Comparison of ENCODE assay signal across 10 cellular contexts in the genomic region with DNA sequence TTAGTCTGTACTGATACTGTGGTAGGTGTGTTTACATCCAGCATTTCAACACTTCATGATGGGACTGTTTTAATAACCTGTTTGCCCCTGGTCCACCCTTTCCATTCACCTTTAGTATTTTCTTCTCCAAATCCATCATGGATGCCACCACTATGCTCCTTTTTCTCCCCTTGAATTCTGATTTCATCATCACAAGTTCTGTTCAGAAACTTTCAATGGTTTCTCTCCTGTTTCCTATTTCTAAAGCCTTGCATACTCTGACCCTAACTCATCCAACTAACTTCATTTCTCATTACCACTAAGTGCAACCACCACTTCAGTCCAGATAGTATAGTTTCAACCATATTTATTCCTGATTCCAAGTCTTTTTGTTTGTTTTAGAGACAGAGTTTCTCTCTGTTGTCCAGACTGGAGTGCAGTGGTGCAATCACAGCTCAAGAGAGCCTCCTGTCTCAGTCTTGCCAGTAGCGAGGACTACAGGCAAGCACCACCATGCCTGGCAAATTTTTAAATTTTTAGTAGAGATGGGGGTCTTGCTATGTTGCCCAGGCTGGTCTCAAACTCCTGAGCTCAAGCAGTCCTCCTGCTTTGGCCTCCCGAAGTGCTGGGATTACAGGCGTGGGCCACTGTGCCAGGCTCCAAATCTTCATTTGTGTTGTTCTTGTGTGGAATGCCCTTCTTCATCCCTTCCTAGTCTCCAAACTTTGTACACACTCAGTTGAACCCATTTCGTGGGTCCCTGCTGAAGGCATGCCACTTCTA. TPM values are rescaled to one million over a fixed set of nuclear protein-coding genes. Genes with fewer than 3 reads are reported as not detected.
DNase-seq lines count a peak whose midpoint lies in the region; ATAC-seq and TF ChIP-seq lines count a peak whose summit lies in the region.
"Had no signal": no experiment of that assay in that cellular context is flagged by ENCODE, and none has a peak within 500 bp of the region (broad histone marks: within the 10 kb centered on the region; RNA-seq: fewer than 3 reads in every experiment).

No MANE protein-coding gene starts in this region.

- peak; percentile 32 for DNase-seq in SIG-M5 treated with dmso at 0.1 percent for 504 hours (lab: John Stamatoyannopoulos, UW; ENCODE audit: unreplicated experiment)
- DNase-seq in SIG-M5 (lab: John Stamatoyannopoulos, UW), result no peak
- no peak for DNase-seq in SK-N-MC (ENCODE audit: low read depth, low spot score)
- DNase-seq in esophagus squamous epithelium (lab: John Stamatoyannopoulos, UW), result no peak
- no peak for DNase-seq in NCI-H345 (lab: John Stamatoyannopoulos, UW)
- no peak for DNase-seq in D341Med (ENCODE audit: low spot score)
- DNase-seq: ACHN, NCI-H1694 had no signal

- H3K4me1 ChIP-seq in esophagus squamous epithelium (peaks cover 15 to 45% (median 33%) of the 10 kb centered on the region in 3 donors), skeletal muscle satellite cell (ENCODE audit: control insufficient read depth, insufficient read depth, low read length) (peaks cover 20% of the 10 kb centered on the region)

- intact Hi-C loops in esophagus squamous epithelium (cut with DNase I), result no loop called here

- H3K27ac ChIP-seq in SK-N-MC, result no peak overlapping the region
- H3K27ac ChIP-seq in esophagus squamous epithelium, result no peak overlapping the region

- H3K9me3 ChIP-seq in SK-N-MC (ENCODE audit: low read depth, low read length) (no peaks in the 10 kb centered on the region), esophagus squamous epithelium (no peaks in the 10 kb centered on the region), skeletal muscle satellite cell (replicated peaks; ENCODE audit: low read length) (no peaks in the 10 kb centered on the region)

- H3K4me3 ChIP-seq in SK-N-MC, result peak overlapping the region; percentile 83
- peak overlapping the region in 3 of 4 donors; percentile 78 to 81 (median 80) for H3K4me3 ChIP-seq in esophagus squamous epithelium
- H3K4me3 ChIP-seq in skeletal muscle satellite cell (ENCODE audit: low read length), result peak overlapping the region; percentile 99

- no peak for ATAC-seq in HG03565 (IDR thresholded peaks at IDR 0.05; ENCODE audit: unreplicated experiment)

- no peak for TF ChIP-seq CTCF in esophagus squamous epithelium (IDR thresholded peaks at IDR 0.05)

- TF ChIP-seq POLR2A in esophagus squamous epithelium (IDR thresholded peaks at IDR 0.05), result no peak

- WGBS in esophagus squamous epithelium, 2 donors, result 89 to 100% methylated on average over 4 of the region's 4 CpGs

- no peaks in the 10 kb centered on the region for H3K27me3 ChIP-seq in esophagus squamous epithelium
- H3K27me3 ChIP-seq in skeletal muscle satellite cell (ENCODE audit: control insufficient read depth, insufficient read depth, low read length), result no peaks in the 10 kb centered on the region

- H3K9ac ChIP-seq in SK-N-MC (ENCODE audit: insufficient read length) (peak overlapping the region; percentile 97), skeletal muscle satellite cell (ENCODE audit: low read depth, low read length) (peak overlapping the region; percentile 97)

- H3K36me3 ChIP-seq in SK-N-MC (ENCODE audit: insufficient read depth, low read length) (peaks cover 5% of the 10 kb centered on the region; the same call in 1 of the 2 replicates), esophagus squamous epithelium (no peaks in the 10 kb centered on the region), skeletal muscle satellite cell (ENCODE audit: insufficient read depth, low read length) (peaks cover 6% of the 10 kb centered on the region)

- H3K4me2 ChIP-seq in skeletal muscle satellite cell (ENCODE audit: low read length), result peak overlapping the region; percentile 81

RNA-seq across cellular contexts. Expression of a gene that starts 1.2 kb away (rescaled TPM):
- 10 to 100 TPM; 30.4 to 50.3 (median 47.3) TPM for total RNA-seq in esophagus squamous epithelium
- total RNA-seq in skeletal muscle satellite cell (2012; rRNA removed), result 48.5 and 60.1 TPM in 2 replicates

RNA-seq across cellular contexts. Expression of a gene that starts 35.2 kb away (rescaled TPM):
- total RNA-seq in esophagus squamous epithelium, result 10 to 100 TPM; 22.3 to 45.6 (median 35.1) TPM
- total RNA-seq in skeletal muscle satellite cell (2012; rRNA removed), result 2.8 and 6.8 TPM in 2 replicates
